Comparison of ENCODE assay signal across 16 cellular contexts in genomic region chr10:100980327-100981110, GRCh38.
"Had no signal": no experiment of that assay in that cellular context is flagged by ENCODE, and none has a peak within 500 bp of the region (broad histone marks: within the 10 kb centered on the region; RNA-seq: fewer than 3 reads in every experiment).

No MANE protein-coding gene starts in this region.

- H3K9me3 Mint-ChIP-seq: activated CD4-positive, alpha-beta T cell treated with anti-CD3 and anti-CD28 coated beads, Interleukin-2, amount 10 ng/mL, durations not matched to agents 7 days and 5 days; brain; stimulated activated naive B cell treated with anti-CD40 and anti-IgM and Interleukin-4, amounts not matched to agents 10 μg/mL and 1 μg/mL and 100 μg/mL, for 72 hours had no signal

- H3K4me3 ChIP-seq: lower lobe of right lung, upper lobe of right lung had no signal

- H3K27me3 Mint-ChIP-seq: activated CD4-positive, alpha-beta T cell treated with anti-CD3 and anti-CD28 coated beads, Interleukin-2, amount 10 ng/mL, durations not matched to agents 7 days and 5 days; brain; stimulated activated naive B cell treated with anti-CD40 and anti-IgM and Interleukin-4, amounts not matched to agents 10 μg/mL and 1 μg/mL and 100 μg/mL, for 72 hours had no signal

- H3K9me2 ChIP-seq: SK-N-SH had no signal

- ATAC-seq: lower lobe of right lung; right cardiac atrium; stimulated activated naive B cell treated with anti-CD40 and anti-IgM and Interleukin-4, amounts not matched to agents 10 μg/mL and 1 μg/mL and 100 μg/mL, for 72 hours; upper lobe of right lung had no signal

- H3K4me3 Mint-ChIP-seq: activated CD4-positive, alpha-beta T cell treated with anti-CD3 and anti-CD28 coated beads, Interleukin-2, amount 10 ng/mL, durations not matched to agents 7 days and 5 days; brain; stimulated activated naive B cell treated with anti-CD40 and anti-IgM and Interleukin-4, amounts not matched to agents 10 μg/mL and 1 μg/mL and 100 μg/mL, for 72 hours had no signal

- H3K27ac Mint-ChIP-seq: activated CD4-positive, alpha-beta T cell treated with anti-CD3 and anti-CD28 coated beads, Interleukin-2, amount 10 ng/mL, durations not matched to agents 7 days and 5 days; brain; stimulated activated naive B cell treated with anti-CD40 and anti-IgM and Interleukin-4, amounts not matched to agents 10 μg/mL and 1 μg/mL and 100 μg/mL, for 72 hours had no signal

- H3K9ac ChIP-seq: SK-N-SH had no signal

- H3K27me3 ChIP-seq: upper lobe of right lung had no signal

- DNase-seq: activated CD4-positive, alpha-beta T cell treated with anti-CD3 and anti-CD28 coated beads, Interleukin-2, amount 10 ng/mL, durations not matched to agents 7 days and 5 days; activated naive CD4-positive, alpha-beta T cell treated with Interleukin-2 at 50 U/mL for 16 hours; amniotic stem cell; dermis blood vessel endothelial cell; erythroblast; hippocampal formation; kidney glomerular epithelial cell; lower lobe of right lung; midbrain; posterior cingulate gyrus; right cardiac atrium; SK-N-SH; stimulated activated naive B cell treated with anti-CD40 and anti-IgM and Interleukin-4, amounts not matched to agents 10 μg/mL and 1 μg/mL and 100 μg/mL, for 72 hours; T-helper 1 cell; upper lobe of right lung had no signal

- H3K4me1 ChIP-seq: upper lobe of right lung had no signal

- H3K27ac ChIP-seq: lower lobe of right lung, upper lobe of right lung had no signal

- H3K9me3 ChIP-seq: lower lobe of right lung, SK-N-SH, upper lobe of right lung had no signal

- H3K4me2 ChIP-seq: SK-N-SH had no signal
